In the genomic region with DNA sequence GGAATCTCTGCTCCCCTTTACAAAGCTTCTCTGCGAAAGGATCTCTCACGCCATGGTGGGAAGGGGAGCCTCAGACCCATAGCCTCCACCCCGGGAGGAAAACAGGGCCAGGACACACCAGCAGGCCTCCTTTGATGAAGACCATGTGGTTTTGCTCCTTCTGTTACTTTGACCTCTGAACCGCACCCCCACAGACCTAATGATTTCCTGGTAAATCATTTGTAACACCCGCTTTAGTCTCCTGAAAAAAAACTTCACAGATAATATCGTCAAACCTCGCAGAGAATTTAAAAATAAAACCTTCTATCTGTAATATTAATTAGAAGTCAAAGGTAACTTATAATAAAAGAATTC, we compare ENCODE assay signal across 1 cellular context.
TF ChIP-seq lines count a peak whose summit lies in the region.

No MANE protein-coding gene starts in this region.

TF ChIP-seq in liver, 16 proteins besides CTCF, POLR2A, EP300 and RAD21 (continued from another document):
- TF ChIP-seq, protein P1, sequence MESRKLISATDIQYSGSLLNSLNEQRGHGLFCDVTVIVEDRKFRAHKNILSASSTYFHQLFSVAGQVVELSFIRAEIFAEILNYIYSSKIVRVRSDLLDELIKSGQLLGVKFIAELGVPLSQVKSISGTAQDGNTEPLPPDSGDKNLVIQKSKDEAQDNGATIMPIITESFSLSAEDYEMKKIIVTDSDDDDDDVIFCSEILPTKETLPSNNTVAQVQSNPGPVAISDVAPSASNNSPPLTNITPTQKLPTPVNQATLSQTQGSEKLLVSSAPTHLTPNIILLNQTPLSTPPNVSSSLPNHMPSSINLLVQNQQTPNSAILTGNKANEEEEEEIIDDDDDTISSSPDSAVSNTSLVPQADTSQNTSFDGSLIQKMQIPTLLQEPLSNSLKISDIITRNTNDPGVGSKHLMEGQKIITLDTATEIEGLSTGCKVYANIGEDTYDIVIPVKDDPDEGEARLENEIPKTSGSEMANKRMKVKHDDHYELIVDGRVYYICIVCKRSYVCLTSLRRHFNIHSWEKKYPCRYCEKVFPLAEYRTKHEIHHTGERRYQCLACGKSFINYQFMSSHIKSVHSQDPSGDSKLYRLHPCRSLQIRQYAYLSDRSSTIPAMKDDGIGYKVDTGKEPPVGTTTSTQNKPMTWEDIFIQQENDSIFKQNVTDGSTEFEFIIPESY (IDR thresholded peaks at IDR 0.05), result no peak
- TF ChIP-seq EGR1 (IDR thresholded peaks at IDR 0.05; ENCODE audit: low read depth in 2 of 2), result no peak
- TF ChIP-seq HNF4A (conservative IDR thresholded peaks at IDR 0.05), result peak; percentile 68 to 71
- no peak for TF ChIP-seq FOXA2 (IDR thresholded peaks at IDR 0.05)
